Comparison of ENCODE assay signal across 10 cellular contexts in genomic region chr6:43758617-43759050, GRCh38. TPM values are rescaled to one million over a fixed set of nuclear protein-coding genes. Genes with fewer than 3 reads are reported as not detected.
DNase-seq lines count a peak whose midpoint lies in the region; ATAC-seq, FAIRE-seq and TF ChIP-seq lines count a peak whose summit lies in the region.
"Had no signal": no experiment of that assay in that cellular context is flagged by ENCODE, and none has a peak within 500 bp of the region (broad histone marks: within the 10 kb centered on the region; RNA-seq: fewer than 3 reads in every experiment).

No MANE protein-coding gene starts in this region.

- H3K36me3 Mint-ChIP-seq in astrocyte (ENCODE audit: low read depth, unreplicated experiment), result no peaks in the 10 kb centered on the region
- H3K36me3 Mint-ChIP-seq: activated naive CD8-positive, alpha-beta T cell had no signal

- peak; percentile 54 to 74 for TF ChIP-seq RAD21 in liver (IDR thresholded peaks at IDR 0.05)

- no peaks in the 10 kb centered on the region for H3K36me3 ChIP-seq in astrocyte (ENCODE audit: insufficient read depth, low read length)
- H3K36me3 ChIP-seq in liver (ENCODE audit: control insufficient read depth in 4 of 4, insufficient read depth in 3 of 4, low read depth in 1 of 4, low read length in 3 of 4), result no peaks in the 10 kb centered on the region
- H3K36me3 ChIP-seq: HAP-1 had no signal

- H3K9me3 ChIP-seq in astrocyte (ENCODE audit: insufficient read depth, low read depth, low read length), result no peaks in the 10 kb centered on the region
- no peaks in the 10 kb centered on the region for H3K9me3 ChIP-seq in liver (ENCODE audit: control insufficient read depth in 4 of 4, low read length in 3 of 4)
- H3K9me3 ChIP-seq: HAP-1 had no signal

- no peak overlapping the region for H3K4me2 ChIP-seq in astrocyte (ENCODE audit: low read length)

- TF ChIP-seq CTCF in AG10803 (conservative IDR thresholded peaks at IDR 0.05; ENCODE audit: low read length) (peak; percentile 53), HFF-Myc (IDR thresholded peaks at IDR 0.05; ENCODE audit: low read depth, low read length, missing control alignments) (peak; percentile 81), astrocyte (IDR thresholded peaks at IDR 0.05; ENCODE audit: insufficient read depth, low read depth, low read length) (peak; percentile 12), liver (IDR thresholded peaks at IDR 0.05; ENCODE audit: low read depth, low read length, missing input control) (peak; percentile 38)

- H3K9me3 Mint-ChIP-seq in astrocyte (ENCODE audit: unreplicated experiment), result no peaks in the 10 kb centered on the region

- H3K27ac ChIP-seq in astrocyte (ENCODE audit: low read depth, low read length) (no peak overlapping the region), liver (ENCODE audit: low read depth in 1 of 2, low read length in 2 of 2) (no peak overlapping the region)

- no peak overlapping the region for H3K4me3 Mint-ChIP-seq in astrocyte (ENCODE audit: unreplicated experiment)
- H3K4me3 Mint-ChIP-seq: activated naive CD8-positive, alpha-beta T cell had no signal

- H2AFZ ChIP-seq in astrocyte (ENCODE audit: low read depth, low read length), result no peak overlapping the region

- ATAC-seq in HG02642 (IDR thresholded peaks at IDR 0.05; ENCODE audit: poor library complexity, unreplicated experiment) (no peak), HG03565 (IDR thresholded peaks at IDR 0.05; ENCODE audit: unreplicated experiment) (no peak), GM18868 (IDR thresholded peaks at IDR 0.05; ENCODE audit: unreplicated experiment) (no peak), GM21529 (IDR thresholded peaks at IDR 0.05; ENCODE audit: unreplicated experiment) (no peak)

- H3K27me3 ChIP-seq in astrocyte (ENCODE audit: insufficient read depth, low read length), result peaks cover 36% of the 10 kb centered on the region
- H3K27me3 ChIP-seq in liver (ENCODE audit: control insufficient read depth in 4 of 4, insufficient read depth in 4 of 4, low read length in 3 of 4), result no peaks in the 10 kb centered on the region

- H3K9ac ChIP-seq in astrocyte (ENCODE audit: low read length) (no peak overlapping the region), liver (ENCODE audit: low read depth in 1 of 2, low read length in 2 of 2) (no peak overlapping the region)

- H3K4me1 Mint-ChIP-seq in astrocyte (ENCODE audit: low read depth, unreplicated experiment), result peaks cover 17% of the 10 kb centered on the region

- H3K4me1 ChIP-seq in astrocyte (ENCODE audit: insufficient read depth, low read length) (no peaks in the 10 kb centered on the region), liver (ENCODE audit: control insufficient read depth in 4 of 4, insufficient read depth in 4 of 4, low read length in 3 of 4) (no peaks in the 10 kb centered on the region)
- H3K4me1 ChIP-seq: HAP-1 had no signal

- no peak for DNase-seq in AG10803 (ENCODE audit: low read depth)
- DNase-seq in HFF-Myc (ENCODE audit: extremely low read depth, low read depth), result no peak
- DNase-seq in astrocyte (ENCODE audit: low read depth), result no peak

- H4K20me1 ChIP-seq in astrocyte (ENCODE audit: insufficient read depth, low read length), result no peaks in the 10 kb centered on the region

- no peaks in the 10 kb centered on the region for H3K79me2 ChIP-seq in astrocyte (ENCODE audit: insufficient read depth, low read length)

- no peak overlapping the region for H3K27ac Mint-ChIP-seq in astrocyte (ENCODE audit: unreplicated experiment)
- H3K27ac Mint-ChIP-seq: activated naive CD8-positive, alpha-beta T cell had no signal

- H3K4me3 ChIP-seq in AG10803 (ENCODE audit: low read length) (no peak overlapping the region), HFF-Myc (replicated peaks; ENCODE audit: low read depth, low read length) (no peak overlapping the region), astrocyte (ENCODE audit: insufficient read depth, low read depth, low read length) (no peak overlapping the region), liver (ENCODE audit: low read depth in 1 of 3, low read length in 3 of 3) (no peak overlapping the region)
- H3K4me3 ChIP-seq: HAP-1 had no signal

- 61% methylated on average over 9 of the region's 9 CpGs for WGBS in liver

- FAIRE-seq in astrocyte (lab: Jason Lieb, UNC), result no peak

- H3K27me3 Mint-ChIP-seq in astrocyte (ENCODE audit: low read depth, unreplicated experiment), result peaks cover 44% of the 10 kb centered on the region
- H3K27me3 Mint-ChIP-seq: activated naive CD8-positive, alpha-beta T cell had no signal

TF ChIP-seq in liver, 16 proteins besides CTCF, POLR2A, EP300 and RAD21:
- no peak for TF ChIP-seq ZBTB33 (IDR thresholded peaks at IDR 0.05)
- no peak for TF ChIP-seq EGR1 (IDR thresholded peaks at IDR 0.05; ENCODE audit: low read depth in 2 of 2)
- TF ChIP-seq RXRA (IDR thresholded peaks at IDR 0.05), result no peak
- no peak for TF ChIP-seq FOXA2 (IDR thresholded peaks at IDR 0.05)
- TF ChIP-seq JUND (IDR thresholded peaks at IDR 0.05), result no peak
- no peak for TF ChIP-seq SP1 (IDR thresholded peaks at IDR 0.05)
- TF ChIP-seq HNF4A (conservative IDR thresholded peaks at IDR 0.05), result no peak
- no peak for TF ChIP-seq FOXA1 (IDR thresholded peaks at IDR 0.05)
- TF ChIP-seq ATF3 (IDR thresholded peaks at IDR 0.05), result no peak
- no peak for TF ChIP-seq HNF4G (IDR thresholded peaks at IDR 0.05)
TF ChIP-seq in liver: peak in this region for 0.

RNA-seq across cellular contexts. Expression of gene VEGFA, which starts 11.4 kb away (rescaled TPM):
- total RNA-seq in astrocyte (144 and 154 TPM in 2 replicates), liver (100 to 1,000 TPM in 1 of 2 donors, 10 to 100 TPM in 1; 35.5 to 160 TPM)
- polyA plus RNA-seq in liver, result 10 to 100 TPM; 14.7 to 94.8 TPM

Comparison
In these comparisons a context has a peak if more than half of its experiments do, and no peak if none do; other contexts are left out.
1. CTCF ChIP-seq: peak in every context shown above with its lines; median percentile 81 in HFF-Myc; 53 in AG10803; 38 in liver; 12 in astrocyte.